ENCODE assay signal across 10 cellular contexts in genomic region chr12:60535363-60535762, GRCh38.
"Had no signal": no experiment of that assay in that cellular context is flagged by ENCODE, and none has a peak within 500 bp of the region (broad histone marks: within the 10 kb centered on the region; RNA-seq: fewer than 3 reads in every experiment).

No MANE protein-coding gene starts in this region.

- H3K27ac ChIP-seq: heart right ventricle, left lung, right atrium auricular region, thyroid gland had no signal

- DNase-seq: activated CD4-positive, alpha-beta T cell treated with anti-CD3 and anti-CD28 coated beads, Interleukin-2, amount 50 U/mL, for 4 hours; activated gamma-delta T cell treated with Interleukin-2 at 50 U/mL for 16 hours; endodermal cell; heart right ventricle; left lung; stimulated activated CD4-positive, alpha-beta T cell treated with anti-CD3 and anti-CD28 coated beads, Interleukin-2, amount 100 ng/mL, for 24 hours; stimulated activated naive CD4-positive, alpha-beta T cell treated with Interleukin-2 at 50 U/mL for 16 hours; thyroid gland had no signal

- H3K27me3 ChIP-seq: heart right ventricle, left lung, right atrium auricular region, thyroid gland had no signal

- H3K36me3 ChIP-seq: heart right ventricle, left lung, right atrium auricular region, thyroid gland had no signal

- H3K4me1 ChIP-seq: heart right ventricle, left lung, right atrium auricular region, thyroid gland had no signal

- ATAC-seq: activated naive CD4-positive, alpha-beta T cell treated with anti-CD3 and anti-CD28 coated beads, Interleukin-2, amount 50 U/mL, for 72 hours; heart right ventricle; left lung had no signal

- H3K9me3 ChIP-seq: heart right ventricle, left lung, right atrium auricular region, thyroid gland had no signal

- H3K4me3 ChIP-seq: heart right ventricle, left lung, right atrium auricular region, thyroid gland had no signal
